In the genomic region with DNA sequence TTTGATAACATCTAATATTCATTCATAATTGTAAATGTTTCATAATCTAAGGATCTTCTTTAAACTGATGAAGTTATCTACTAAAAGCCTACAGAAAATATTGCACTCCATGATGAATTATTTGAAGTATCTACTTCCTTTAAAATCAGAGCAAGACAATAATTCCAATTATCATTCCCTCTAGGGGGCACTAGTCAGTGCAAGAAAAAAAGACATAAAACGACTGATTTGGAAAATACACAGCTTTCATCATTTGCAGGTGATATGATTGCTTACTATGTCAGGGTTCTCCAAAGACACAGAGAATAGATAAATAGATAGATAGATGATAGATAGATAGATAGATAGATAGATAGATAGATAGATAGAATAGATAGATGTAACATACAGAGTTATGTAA, we compare ENCODE assay signal across 26 cellular contexts. TPM values are rescaled to one million over a fixed set of nuclear protein-coding genes. Genes with fewer than 3 reads are reported as not detected.
DNase-seq lines count a peak whose midpoint lies in the region; ATAC-seq and TF ChIP-seq lines count a peak whose summit lies in the region.
"Had no signal": no experiment of that assay in that cellular context is flagged by ENCODE, and none has a peak within 500 bp of the region (broad histone marks: within the 10 kb centered on the region; RNA-seq: fewer than 3 reads in every experiment).

No MANE protein-coding gene starts in this region.

- H3K9me3 ChIP-seq in GM23248 (ENCODE audit: low read depth) (no peaks in the 10 kb centered on the region), PC-9 (ENCODE audit: insufficient read depth, low read depth) (no peaks in the 10 kb centered on the region)

- H3K79me2 ChIP-seq in GM23248 (ENCODE audit: insufficient read depth): no peaks in the 10 kb centered on the region
- no peaks in the 10 kb centered on the region for H3K79me2 ChIP-seq in PC-9 (ENCODE audit: low read depth)
- H3K79me2 ChIP-seq: hepatocyte had no signal

- H3K27me3 ChIP-seq in GM23248 (replicated peaks; ENCODE audit: insufficient read depth) (no peaks in the 10 kb centered on the region), PC-9 (ENCODE audit: insufficient read depth, low read depth) (no peaks in the 10 kb centered on the region)
- H3K27me3 ChIP-seq: dorsolateral prefrontal cortex, hepatocyte, sigmoid colon had no signal

- no peaks in the 10 kb centered on the region for H3F3A ChIP-seq in GM23248 (ENCODE audit: insufficient read depth)
- no peaks in the 10 kb centered on the region for H3F3A ChIP-seq in PC-9 (ENCODE audit: insufficient read depth, low read depth)

- H3K4me3 ChIP-seq in AG09309 (ENCODE audit: control insufficient read depth, low read depth, low read length): no peak overlapping the region
- no peak overlapping the region for H3K4me3 ChIP-seq in GM23248
- H3K4me3 ChIP-seq in PC-9: no peak overlapping the region
- H3K4me3 ChIP-seq in fibroblast of villous mesenchyme (ENCODE audit: low read depth, low read length): no peak overlapping the region
- H3K4me3 ChIP-seq: dorsolateral prefrontal cortex, hepatocyte, sigmoid colon had no signal

- in situ Hi-C loops in GM23248 (cut with MboI): no loop called here

- POLR2A ChIA-PET in PC-9 (lab: Charles Lee; ENCODE audit: unreplicated experiment): no interaction called here

- H3K9me2 ChIP-seq in GM23248 (ENCODE audit: insufficient read depth) (no peaks in the 10 kb centered on the region), PC-9 (ENCODE audit: insufficient read depth) (no peaks in the 10 kb centered on the region)

- CTCF ChIA-PET in PC-9 (lab: Charles Lee): no interaction called here

- DNase-seq in AG09309 (ENCODE audit: low read depth) (no peak), GM23248 (peak; percentile 26), PC-9 (no peak), fibroblast of villous mesenchyme (ENCODE audit: low read depth) (peak; percentile 5), GM19238 (ENCODE audit: insufficient read length, low spot score) (no peak), iPS-NIHi7 (ENCODE audit: extremely low spot score) (no peak), DMS153 (lab: John Stamatoyannopoulos, UW) (no peak)
- DNase-seq: activated CD4-positive, alpha-beta T cell treated with anti-CD3 and anti-CD28 coated beads for 36 hours; activated naive CD4-positive, alpha-beta T cell; activated T-cell treated with anti-CD3 and anti-CD28 coated beads, Interleukin-2, amount 50 U/mL, for 4 hours; DMS79 treated with DMSO at 0.1 percent for 48 hours; dorsolateral prefrontal cortex; foreskin melanocyte; NCI-H2171; SHP77 treated with DMSO at 0.1 percent for 48 hours; sigmoid colon; substantia nigra; T-helper 17 cell had no signal

- H2AFZ ChIP-seq in GM23248: no peak overlapping the region
- H2AFZ ChIP-seq in PC-9: no peak overlapping the region
- H2AFZ ChIP-seq: hepatocyte had no signal

- no peak for ATAC-seq in GM18858 (IDR thresholded peaks at IDR 0.05; ENCODE audit: unreplicated experiment)
- ATAC-seq: activated CD4-positive, alpha-beta T cell treated with anti-CD3 and anti-CD28 coated beads for 36 hours; activated T-cell treated with anti-CD3 and anti-CD28 coated beads, Interleukin-2, amount 50 U/mL, for 4 hours; HepG2; natural killer cell treated with Interleukin-12 subunit alpha and Interleukin-12 subunit beta and Interleukin-15 and Interleukin-18, amount 100 ng/mL, for 72 hours; T-helper 17 cell had no signal

- H3K36me3 ChIP-seq in GM23248 (ENCODE audit: low read depth) (no peaks in the 10 kb centered on the region), PC-9 (ENCODE audit: low read depth) (no peaks in the 10 kb centered on the region)
- H3K36me3 ChIP-seq: sigmoid colon had no signal

- BruUV-seq in PC-9 (replicated peaks; lab: Mats Ljungman, UMichigan): no TSS peak

- WGBS in GM23248 (ENCODE audit: low coverage in 1 of 2, low lambda C conversion rate in 2 of 2, missing lambda C conversion rate in 2 of 2), 2 experiments: 0 to 3% methylated on average over 1 of the region's 1 CpG

- TF ChIP-seq CTCF in AG09309 (IDR thresholded peaks at IDR 0.05; ENCODE audit: control insufficient read depth, insufficient read depth, low read depth, low read length, missing control alignments): peak; percentile 19
- peak; percentile 49 for TF ChIP-seq CTCF in PC-9 (conservative IDR thresholded peaks at IDR 0.05)
- no peak for TF ChIP-seq CTCF in fibroblast of villous mesenchyme (IDR thresholded peaks at IDR 0.05; ENCODE audit: insufficient read depth, low read depth, low read length)

- H3K27ac ChIP-seq in GM23248: no peak overlapping the region
- no peak overlapping the region for H3K27ac ChIP-seq in PC-9
- H3K27ac ChIP-seq: dorsolateral prefrontal cortex, hepatocyte, HL-60, sigmoid colon had no signal

- no peak overlapping the region for H3K9ac ChIP-seq in GM23248

- no peaks in the 10 kb centered on the region for H4K20me1 ChIP-seq in GM23248 (ENCODE audit: insufficient read depth)
- H4K20me1 ChIP-seq in PC-9 (ENCODE audit: insufficient read depth): no peaks in the 10 kb centered on the region

- no peak overlapping the region for H3K4me2 ChIP-seq in GM23248 (ENCODE audit: unreplicated experiment)
- H3K4me2 ChIP-seq in PC-9: no peak overlapping the region
- H3K4me2 ChIP-seq: hepatocyte had no signal

- H3K4me1 ChIP-seq in GM23248 (ENCODE audit: insufficient read depth) (no peaks in the 10 kb centered on the region), PC-9 (replicated peaks; ENCODE audit: insufficient read depth) (no peaks in the 10 kb centered on the region)
- H3K4me1 ChIP-seq: sigmoid colon had no signal

- intact Hi-C loops in PC-9 (cut with micrococcal nuclease; ENCODE audit: unreplicated experiment): no loop called here

RNA-seq across cellular contexts. Expression of a gene that starts 13.5 kb away (rescaled TPM):
- not detected in 2 replicates for total RNA-seq in GM23248 (2014; rRNA removed; shearing (Covaris generic))
- polyA plus RNA-seq in GM23248 (2016; fragmentation: Nextera tagmentation; extraction: Ambion mirVana): 0.04 TPM in 1 of 2 replicates, not detected in the other
- not detected in 2 replicates for total RNA-seq in PC-9 (2021)
- total RNA-seq in fibroblast of villous mesenchyme: not detected in 2 replicates
- total RNA-seq: activated CD4-positive, alpha-beta T cell treated with anti-CD3 and anti-CD28 coated beads for 36 hours; activated CD8-positive, alpha-beta memory T cell treated with anti-CD3 and anti-CD28 coated beads for 36 hours; activated T-cell treated with anti-CD3 and anti-CD28 coated beads, Interleukin-2, amount 50 U/mL, for 4 hours; hepatocyte; HepG2; natural killer cell treated with Interleukin-12 subunit alpha and Interleukin-12 subunit beta and Interleukin-15 and Interleukin-18, amount 100 ng/mL, for 72 hours; sigmoid colon; T-helper 17 cell; urinary bladder had no signal
- polyA plus RNA-seq: hepatocyte, HepG2, liver, urinary bladder had no signal

RNA-seq across cellular contexts. Expression of a gene that starts 14.9 kb away (rescaled TPM):
- 1.8 and 5.4 TPM in 2 replicates for total RNA-seq in GM23248 (2014; rRNA removed; shearing (Covaris generic))
- 2.8 and 3.2 TPM in 2 replicates for polyA plus RNA-seq in GM23248 (2016; fragmentation: Nextera tagmentation; extraction: Ambion mirVana)
- 0.24 and 0.83 TPM in 2 replicates for total RNA-seq in PC-9 (2021)
- 2.6 and 5.6 TPM in 2 replicates for total RNA-seq in fibroblast of villous mesenchyme

RNA-seq across cellular contexts. Expression of a gene that starts 51.5 kb away (rescaled TPM):
- 6.9 and 7.5 TPM in 2 replicates for total RNA-seq in GM23248 (2014; rRNA removed; shearing (Covaris generic))
- polyA plus RNA-seq in GM23248 (2016; fragmentation: Nextera tagmentation; extraction: Ambion mirVana): 2.2 and 2.5 TPM in 2 replicates
- 2.5 and 2.7 TPM in 2 replicates for total RNA-seq in PC-9 (2021)
- 6.8 and 9.1 TPM in 2 replicates for total RNA-seq in fibroblast of villous mesenchyme
- polyA plus RNA-seq: HepG2 had no signal

Comparison
In these comparisons a context has a peak if more than half of its experiments do, and no peak if none do; other contexts are left out.
1. DNase-seq: peak in GM23248 (single experiment) and fibroblast of villous mesenchyme (single experiment); none in AG09309 (single experiment), PC-9 (0 of 2), GM19238 (single experiment), iPS-NIHi7 (single experiment) and DMS153 (single experiment).